8 cellular contexts compared by ENCODE assay signal in the genomic region with DNA sequence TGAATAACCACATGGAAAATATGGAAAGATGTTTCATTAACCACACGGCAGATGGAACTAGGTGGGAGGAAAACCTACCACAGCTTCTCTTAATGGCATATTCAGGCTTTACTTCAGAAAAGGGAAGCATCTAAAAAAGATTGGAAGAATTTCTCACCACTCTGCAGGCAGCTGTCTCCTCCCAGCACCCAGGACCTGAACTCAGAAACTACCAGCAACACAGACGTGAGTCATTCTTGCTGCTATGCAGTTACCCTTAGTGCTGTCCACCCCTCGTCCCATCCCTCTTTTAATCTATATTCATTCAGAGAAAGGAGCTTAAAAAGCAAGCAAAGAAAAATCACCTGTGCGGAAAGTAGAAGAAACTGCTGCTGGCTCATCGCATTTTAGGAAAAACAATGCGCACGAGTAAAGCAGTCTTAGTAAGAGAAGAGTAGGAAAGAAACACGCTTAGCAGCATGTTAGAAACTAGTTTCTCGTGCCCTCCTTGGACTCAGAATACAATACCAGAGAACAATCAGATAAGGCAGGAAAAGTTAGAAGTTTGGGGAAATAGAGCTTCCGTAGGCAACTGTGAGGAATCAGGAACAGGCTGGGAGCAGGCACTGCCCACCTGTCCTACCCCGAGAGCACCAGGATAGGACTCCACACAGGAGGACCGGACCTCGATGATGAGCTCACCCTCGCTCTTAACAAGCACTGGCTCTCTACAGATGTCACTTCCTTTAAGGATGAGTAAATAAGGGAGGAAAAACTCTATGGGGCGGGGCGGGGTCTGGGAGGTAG. TPM values are rescaled to one million over a fixed set of nuclear protein-coding genes. Genes with fewer than 3 reads are reported as not detected.
DNase-seq lines count a peak whose midpoint lies in the region; ATAC-seq and TF ChIP-seq lines count a peak whose summit lies in the region.

No MANE protein-coding gene starts in this region.

- no peaks in the 10 kb centered on the region for H3K4me1 ChIP-seq in uterus

- no peak overlapping the region for H3K4me3 ChIP-seq in fibroblast of pulmonary artery (replicated peaks; ENCODE audit: low read depth, low read length)
- H3K4me3 ChIP-seq in uterus: no peak overlapping the region

- no peak for TF ChIP-seq CTCF in fibroblast of pulmonary artery (IDR thresholded peaks at IDR 0.05; ENCODE audit: low read length, missing control alignments)
- TF ChIP-seq CTCF in uterus (IDR thresholded peaks at IDR 0.05): no peak

- ATAC-seq in HG03196 (IDR thresholded peaks at IDR 0.05; ENCODE audit: unreplicated experiment): no peak

- peak; percentile 51 for DNase-seq in EL
- DNase-seq in HCEC 1CT: peak; percentile 13
- DNase-seq in RPMI7951 (ENCODE audit: low read depth): peak; percentile 19
- peak; percentile 38 for DNase-seq in fibroblast of pulmonary artery (ENCODE audit: low read depth)
- no peak for DNase-seq in uterus
- no peak for DNase-seq in C1 segment of cervical spinal cord (lab: John Stamatoyannopoulos, UW)
- DNase-seq in globus pallidus (ENCODE audit: low spot score): no peak

- no peaks in the 10 kb centered on the region for H3K9me3 ChIP-seq in uterus

- no peak for TF ChIP-seq POLR2A in uterus (IDR thresholded peaks at IDR 0.05)

- intact Hi-C loops in uterus (cut with DNase I; ENCODE audit: low total_unique reads): no loop called here

- no peaks in the 10 kb centered on the region for H3K36me3 ChIP-seq in uterus

- H3K27me3 ChIP-seq in uterus: no peaks in the 10 kb centered on the region

- no peak overlapping the region for H3K27ac ChIP-seq in uterus

RNA-seq across cellular contexts. Expression of a gene that starts 48.1 kb away (rescaled TPM):
- total RNA-seq in RPMI7951 (2014; rRNA removed; shearing (Covaris generic)): not detected in 2 replicates
- under 1 TPM in 1 of 4 donors, not detected in 3; 0.97 TPM for total RNA-seq in uterus

Comparison
In these comparisons a context has a peak if more than half of its experiments do, and no peak if none do; other contexts are left out.
1. DNase-seq: peak in EL (single experiment), HCEC 1CT (single experiment), RPMI7951 (single experiment) and fibroblast of pulmonary artery (single experiment); none in uterus (0 of 2), C1 segment of cervical spinal cord (0 of 14) and globus pallidus (single experiment).